1 cellular context compared by ENCODE assay signal in genomic region chr9:117644607-117645244, GRCh38.
TF ChIP-seq lines count a peak whose summit lies in the region.

No MANE protein-coding gene starts in this region.

TF ChIP-seq in GM12878, 131 proteins besides CTCF, POLR2A, EP300 and RAD21 (continued from another document):
- TF ChIP-seq BCL3 (IDR thresholded peaks at IDR 0.05; ENCODE audit: borderline replicate concordance, insufficient read depth, low read depth, low read length, poor library complexity, severe bottlenecking) (no peak), POLR2AphosphoS2 (IDR thresholded peaks at IDR 0.05; ENCODE audit: low read depth, low read length) (no peak), ZNF274 (IDR thresholded peaks at IDR 0.05; ENCODE audit: insufficient read depth, insufficient read length) (no peak), ASH2L (IDR thresholded peaks at IDR 0.05; ENCODE audit: borderline replicate concordance, low read depth) (no peak), CEBPB (IDR thresholded peaks at IDR 0.05; ENCODE audit: borderline replicate concordance in 1 of 2, low read depth in 2 of 2, low read length in 2 of 2) (no peak), ESRRA (IDR thresholded peaks at IDR 0.05; ENCODE audit: low read length) (no peak), NR2F1 (conservative IDR thresholded peaks at IDR 0.05) (0 out of 2 replicates have a peak, but pooled peaks have one; percentile 5), ZNF592 (IDR thresholded peaks at IDR 0.05) (0 out of 2 replicates have a peak, but pooled peaks have one; percentile 51), RFX5 (IDR thresholded peaks at IDR 0.05; ENCODE audit: low read depth, low read length) (no peak), SIN3A (IDR thresholded peaks at IDR 0.05; ENCODE audit: low read depth, low read length) (no peak), ZNF687 (IDR thresholded peaks at IDR 0.05) (no peak), IRF3 (IDR thresholded peaks at IDR 0.05) (no peak), BRCA1 (IDR thresholded peaks at IDR 0.05; ENCODE audit: low read depth, low read length) (no peak), ZNF384 (IDR thresholded peaks at IDR 0.05; ENCODE audit: borderline replicate concordance, low read depth, low read length) (no peak), MTA2 (IDR thresholded peaks at IDR 0.05; ENCODE audit: low read depth) (no peak), FOXM1 (IDR thresholded peaks at IDR 0.05; ENCODE audit: low read depth, low read length) (0 out of 2 replicates have a peak, but pooled peaks have one; percentile 35), IRF4 (IDR thresholded peaks at IDR 0.05; ENCODE audit: low read depth, low read length) (0 out of 2 replicates have a peak, but pooled peaks have one; percentile 45), CBX3 (IDR thresholded peaks at IDR 0.05; ENCODE audit: borderline replicate concordance, low read depth) (no peak), BMI1 (IDR thresholded peaks at IDR 0.05; ENCODE audit: borderline replicate concordance) (no peak), HCFC1 (IDR thresholded peaks at IDR 0.05; ENCODE audit: low read length) (no peak), GABPA (IDR thresholded peaks at IDR 0.05; ENCODE audit: low read depth) (no peak), MYB (IDR thresholded peaks at IDR 0.05; ENCODE audit: borderline replicate concordance, low read depth, low read length) (no peak), SUPT20H (IDR thresholded peaks at IDR 0.05; ENCODE audit: borderline replicate concordance, control insufficient read depth, low read depth, low read length) (no peak), ZBTB4 (CRISPR knock-in tag; IDR thresholded peaks at IDR 0.05) (no peak), CHD2 (IDR thresholded peaks at IDR 0.05; ENCODE audit: borderline replicate concordance, low read depth, low read length) (no peak), SMARCA5 (IDR thresholded peaks at IDR 0.05) (0 out of 2 replicates have a peak, but pooled peaks have one; percentile 37), KLF5 (IDR thresholded peaks at IDR 0.05; ENCODE audit: partially characterized antibody) (no peak), IKZF1 (conservative IDR thresholded peaks at IDR 0.05) (peak; percentile 52), SMC3 (IDR thresholded peaks at IDR 0.05; ENCODE audit: borderline replicate concordance, low read length) (peak; percentile 88), YY1 (IDR thresholded peaks at IDR 0.05; ENCODE audit: low read depth, low read length) (peak; percentile 49; the same call in 1 of the 2 replicates), ETV6 (conservative IDR thresholded peaks at IDR 0.05 in 1 of 2, IDR thresholded peaks at IDR 0.05 in 1 of 2; ENCODE audit: borderline replicate concordance in 1 of 2, low read depth in 1 of 2) (no peak), ZBTB33 (IDR thresholded peaks at IDR 0.05) (no peak), SPI1 (IDR thresholded peaks at IDR 0.05; ENCODE audit: borderline replicate concordance, insufficient read depth, low read depth, low read length) (peak; percentile 81), IRF5 (IDR thresholded peaks at IDR 0.05; ENCODE audit: borderline replicate concordance) (no peak), NR2C1 (IDR thresholded peaks at IDR 0.05) (no peak), CREM (IDR thresholded peaks at IDR 0.05; ENCODE audit: low read depth) (0 out of 2 replicates have a peak, but pooled peaks have one; percentile 13), RUNX3 (IDR thresholded peaks at IDR 0.05; ENCODE audit: low read length) (peak; percentile 39; the same call in 1 of the 2 replicates)
TF ChIP-seq in GM12878: peak in this region for 12.
